ENCODE assay signal across 32 cellular contexts in genomic region chr14:77266336-77266735, GRCh38. TPM values are rescaled to one million over a fixed set of nuclear protein-coding genes. Genes with fewer than 3 reads are reported as not detected.
"Had no signal": no experiment of that assay in that cellular context is flagged by ENCODE, and none has a peak within 500 bp of the region (broad histone marks: within the 10 kb centered on the region; RNA-seq: fewer than 3 reads in every experiment).

No MANE protein-coding gene starts in this region.

- H3K4me3 ChIP-seq: left lung, lung, right atrium auricular region, right lobe of liver, smooth muscle cell, stomach, testis, thyroid gland, transverse colon, upper lobe of left lung, vagina had no signal

- DNase-seq: immature natural killer cell; kidney; left colon; mesendoderm; naive B cell; right lobe of liver; stimulated activated CD4-positive, alpha-beta T cell treated with anti-CD3 and anti-CD28 coated beads, Interleukin-12 subunit alpha, Interleukin-12 subunit beta, amount 100 ng/mL, for 4 hours; stimulated activated CD4-positive, alpha-beta T cell treated with anti-CD3 and anti-CD28 coated beads, Interleukin-15, amount 100 ng/mL, for 24 hours; stimulated activated CD4-positive, alpha-beta T cell treated with anti-CD3 and anti-CD28 coated beads, Interleukin-2, amount 100 ng/mL, for 24 hours; stimulated activated CD4-positive, alpha-beta T cell treated with anti-CD3 and anti-CD28 coated beads, Interleukin-4, amount 100 ng/mL, for 1 hour; stimulated activated naive B cell treated with anti-CD40 and anti-IgM and Interleukin-4, amounts not matched to agents 10 μg/mL and 1 μg/mL and 100 μg/mL, for 72 hours; stimulated activated naive CD8-positive, alpha-beta T cell treated with anti-CD3 and anti-CD28 coated beads, Interleukin-15, Interleukin-2, amounts not matched to agents 100 U/mL and 50 U/mL, for 24 hours; stomach; testis; thyroid gland; transverse colon had no signal

- H3K4me3 Mint-ChIP-seq: immature natural killer cell; mesothelial cell of epicardium; natural killer cell treated with Interleukin-12 subunit alpha and Interleukin-12 subunit beta and Interleukin-15 and Interleukin-18, amount 100 ng/mL, for 72 hours; stimulated activated naive B cell treated with anti-CD40 and anti-IgM and Interleukin-4, amounts not matched to agents 10 μg/mL and 1 μg/mL and 100 μg/mL, for 72 hours had no signal

- ATAC-seq: left colon; left lung; natural killer cell treated with Interleukin-12 subunit alpha and Interleukin-12 subunit beta and Interleukin-15 and Interleukin-18, amount 100 ng/mL, for 72 hours; right lobe of liver; stimulated activated naive B cell treated with anti-CD40 and anti-IgM and Interleukin-4, amounts not matched to agents 10 μg/mL and 1 μg/mL and 100 μg/mL, for 72 hours; stimulated activated naive CD8-positive, alpha-beta T cell treated with anti-CD3 and anti-CD28 coated beads, Interleukin-15, Interleukin-2, amounts not matched to agents 100 U/mL and 50 U/mL, for 24 hours had no signal

- H3K9ac ChIP-seq: parathyroid adenoma had no signal

- H2AFZ ChIP-seq: parathyroid adenoma had no signal

- H3K79me2 ChIP-seq: parathyroid adenoma had no signal

- H3K36me3 ChIP-seq: left lung, right atrium auricular region, right lobe of liver, stomach, thyroid gland, transverse colon, upper lobe of left lung, vagina had no signal

- H3K9me3 ChIP-seq: right lobe of liver, testis, thyroid gland, vagina had no signal

- H3K27ac Mint-ChIP-seq: immature natural killer cell; mesothelial cell of epicardium; naive B cell; natural killer cell treated with Interleukin-12 subunit alpha and Interleukin-12 subunit beta and Interleukin-15 and Interleukin-18, amount 100 ng/mL, for 72 hours; progenitor cell of endocrine pancreas; stimulated activated naive B cell treated with anti-CD40 and anti-IgM and Interleukin-4, amounts not matched to agents 10 μg/mL and 1 μg/mL and 100 μg/mL, for 72 hours had no signal

- H3K9me3 Mint-ChIP-seq: natural killer cell treated with Interleukin-12 subunit alpha and Interleukin-12 subunit beta and Interleukin-15 and Interleukin-18, amount 100 ng/mL, for 72 hours had no signal

- H3K27me3 ChIP-seq: testis, thyroid gland, vagina had no signal

- H3K4me2 ChIP-seq: smooth muscle cell had no signal

- H3K4me1 Mint-ChIP-seq: immature natural killer cell had no signal

- H3K36me3 Mint-ChIP-seq: immature natural killer cell; natural killer cell treated with Interleukin-12 subunit alpha and Interleukin-12 subunit beta and Interleukin-15 and Interleukin-18, amount 100 ng/mL, for 72 hours had no signal

- H3K27ac ChIP-seq: left lung, parathyroid adenoma, right atrium auricular region, right lobe of liver, stomach, testis, thyroid gland, transverse colon, upper lobe of left lung, vagina had no signal

- H3K4me1 ChIP-seq: left lung, parathyroid adenoma, right atrium auricular region, right lobe of liver, testis, thyroid gland had no signal

RNA-seq across cellular contexts. Expression of gene NGB, which starts 4.7 kb away (rescaled TPM):
- total RNA-seq: kidney; left lung; liver; lung; mesothelial cell of epicardium; mononuclear cell; natural killer cell treated with Interleukin-12 subunit alpha and Interleukin-12 subunit beta and Interleukin-15 and Interleukin-18, amount 100 ng/mL, for 72 hours; osteocyte; progenitor cell of endocrine pancreas; pulmonary artery endothelial cell; right atrium auricular region; right lobe of liver; skeletal muscle tissue; smooth muscle cell; thyroid gland; urinary bladder had no signal
